8 cellular contexts compared by ENCODE assay signal in genomic region chr14:76918751-76919421, GRCh38.
DNase-seq lines count a peak whose midpoint lies in the region; TF ChIP-seq lines count a peak whose summit lies in the region.

No MANE protein-coding gene starts in this region.

- H3K4me1 ChIP-seq in colonic mucosa: peaks cover 24% of the 10 kb centered on the region

- H3K9ac ChIP-seq in colonic mucosa (ENCODE audit: low read depth in 2 of 2, low read length in 2 of 2): peak overlapping the region; percentile 31 to 74

- no peaks in the 10 kb centered on the region for H3K9me3 ChIP-seq in colonic mucosa

- no peaks in the 10 kb centered on the region for H3K36me3 Mint-ChIP-seq in stimulated activated naive CD8-positive, alpha-beta T cell treated with anti-CD3 and anti-CD28 coated beads, Interleukin-15, Interleukin-2, amounts not matched to agents 100 ng/mL and 50 ng/mL, for 24 hours (ENCODE audit: low read depth)

- H3K27me3 ChIP-seq in colonic mucosa: no peaks in the 10 kb centered on the region
- H3K27me3 ChIP-seq in layer of hippocampus (ENCODE audit: control insufficient read depth, insufficient read depth, low read length): no peaks in the 10 kb centered on the region

- H3K4me1 Mint-ChIP-seq in stimulated activated naive CD8-positive, alpha-beta T cell treated with anti-CD3 and anti-CD28 coated beads, Interleukin-15, Interleukin-2, amounts not matched to agents 100 ng/mL and 50 ng/mL, for 24 hours (ENCODE audit: low read depth): peaks cover 54% of the 10 kb centered on the region

- no peak overlapping the region for H3K4me3 Mint-ChIP-seq in stimulated activated naive CD8-positive, alpha-beta T cell treated with anti-CD3 and anti-CD28 coated beads, Interleukin-15, Interleukin-2, amounts not matched to agents 100 ng/mL and 50 ng/mL, for 24 hours

- H3K27me3 Mint-ChIP-seq in stimulated activated naive CD8-positive, alpha-beta T cell treated with anti-CD3 and anti-CD28 coated beads, Interleukin-15, Interleukin-2, amounts not matched to agents 100 ng/mL and 50 ng/mL, for 24 hours: no peaks in the 10 kb centered on the region

- H3K9me3 Mint-ChIP-seq in stimulated activated naive CD8-positive, alpha-beta T cell treated with anti-CD3 and anti-CD28 coated beads, Interleukin-15, Interleukin-2, amounts not matched to agents 100 ng/mL and 50 ng/mL, for 24 hours: no peaks in the 10 kb centered on the region

- POLR2A ChIA-PET in AG04449 (lab: Yijun Ruan, JAX) (interaction anchor here (0.5 to 4.3 kb wide), 16 partner anchors 14 to 181 kb away, joined by 3 to 55 read pairs (median 4); partner anchors contain the start of gene IRF2BPL), GM10248 (lab: Yijun Ruan, JAX) (interaction anchor here (0.6 kb wide), 1 partner anchor 27 kb away, joined by 5 read pairs; no protein-coding TSS in a partner anchor)

- intact Hi-C loops in colonic mucosa (cut with DNase I): loop anchor here (5.0 kb wide), 1 partner anchor 38 kb away; no protein-coding TSS in a partner anchor

- H3K4me3 ChIP-seq in AG04449 (ENCODE audit: low read depth, low read length) (peak overlapping the region; percentile 39), colonic mucosa (no peak overlapping the region)

- TF ChIP-seq CTCF in AG04449 (IDR thresholded peaks at IDR 0.05; ENCODE audit: insufficient read depth, low read length, missing control alignments) (peak; percentile 27), colonic mucosa (IDR thresholded peaks at IDR 0.05) (no peak), GM10248 (IDR thresholded peaks at IDR 0.05; ENCODE audit: control extremely low read depth, extremely low read depth, low read depth, missing control alignments) (no peak)

- peak overlapping the region; percentile 83 for H3K27ac Mint-ChIP-seq in stimulated activated naive CD8-positive, alpha-beta T cell treated with anti-CD3 and anti-CD28 coated beads, Interleukin-15, Interleukin-2, amounts not matched to agents 100 ng/mL and 50 ng/mL, for 24 hours

- peak; percentile 92 for DNase-seq in AG04449 (ENCODE audit: low read depth, low spot score)
- DNase-seq in GOT3 (lab: John Stamatoyannopoulos, UW): peak; percentile 76
- peak; percentile 50 for DNase-seq in NCI-H82 treated with DMSO at 0.1 percent for 48 hours (lab: John Stamatoyannopoulos, UW; ENCODE audit: unreplicated experiment)
- DNase-seq in colonic mucosa: peak; percentile 91
- DNase-seq in GM10248 (ENCODE audit: extremely low spot score): no peak
- no peak for DNase-seq in stimulated activated naive CD4-positive, alpha-beta T cell treated with Interleukin-2 at 50 U/mL for 16 hours (lab: John Stamatoyannopoulos, UW)

- no peaks in the 10 kb centered on the region for H3K36me3 ChIP-seq in colonic mucosa

- CTCF ChIA-PET in AG04449 (lab: Yijun Ruan, JAX) (interaction anchor here (0.8 to 27.8 kb wide), 14 partner anchors 9 to 154 kb away, joined by 3 to 1142 read pairs (median 23); partner anchors contain the start of gene IRF2BPL), GM10248 (lab: Yijun Ruan, JAX) (interaction anchor here (1.0 to 15.7 kb wide), 8 partner anchors 9 to 207 kb away, joined by 3 to 399 read pairs (median 6); no protein-coding TSS in a partner anchor)

- H3K27ac ChIP-seq in colonic mucosa: peak overlapping the region; percentile 82
- H3K27ac ChIP-seq in layer of hippocampus (ENCODE audit: low read depth, low read length): peak overlapping the region; percentile 64

Comparison
In these comparisons a context has a peak if more than half of its experiments do, and no peak if none do; other contexts are left out.
1. DNase-seq: peak in AG04449 (single experiment), GOT3 (single experiment), NCI-H82 treated with DMSO at 0.1 percent for 48 hours (single experiment) and colonic mucosa (single experiment); none in GM10248 (single experiment) and stimulated activated naive CD4-positive, alpha-beta T cell treated with Interleukin-2 at 50 U/mL for 16 hours (single experiment).